In the genomic region with DNA sequence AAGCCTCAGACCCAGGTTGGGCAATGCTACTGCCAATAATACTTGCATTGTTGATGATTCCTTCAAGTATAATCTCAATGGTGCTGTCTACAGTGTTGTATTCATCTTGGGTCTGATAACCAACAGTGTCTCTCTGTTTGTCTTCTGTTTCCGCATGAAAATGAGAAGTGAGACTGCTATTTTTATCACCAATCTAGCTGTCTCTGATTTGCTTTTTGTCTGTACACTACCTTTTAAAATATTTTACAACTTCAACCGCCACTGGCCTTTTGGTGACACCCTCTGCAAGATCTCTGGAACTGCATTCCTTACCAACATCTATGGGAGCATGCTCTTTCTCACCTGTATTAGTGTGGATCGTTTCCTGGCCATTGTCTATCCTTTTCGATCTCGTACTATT, we compare ENCODE assay signal across 12 cellular contexts. TPM values are rescaled to one million over a fixed set of nuclear protein-coding genes. Genes with fewer than 3 reads are reported as not detected.
DNase-seq lines count a peak whose midpoint lies in the region; ATAC-seq and TF ChIP-seq lines count a peak whose summit lies in the region.
"Had no signal": no experiment of that assay in that cellular context is flagged by ENCODE, and none has a peak within 500 bp of the region (broad histone marks: within the 10 kb centered on the region; RNA-seq: fewer than 3 reads in every experiment).

No MANE protein-coding gene starts in this region.

- ATAC-seq in GM19043 (IDR thresholded peaks at IDR 0.05; ENCODE audit: low read depth, unreplicated experiment) (peak; percentile 88), HG02759 (IDR thresholded peaks at IDR 0.05; ENCODE audit: unreplicated experiment) (peak; percentile 89), gastrocnemius medialis (no peak)
- ATAC-seq: activated CD8-positive, alpha-beta memory T cell treated with anti-CD3 and anti-CD28 coated beads, Interleukin-2, amount 10 ng/mL, durations not matched to agents 7 days and 5 days had no signal

- peak overlapping the region; percentile 9 to 87 (median 80) for H3K4me3 Mint-ChIP-seq in IgD-negative memory B cell
- no peak overlapping the region for H3K4me3 Mint-ChIP-seq in mesothelial cell of epicardium
- H3K4me3 Mint-ChIP-seq: activated CD8-positive, alpha-beta memory T cell treated with anti-CD3 and anti-CD28 coated beads, Interleukin-2, amount 10 ng/mL, durations not matched to agents 7 days and 5 days had no signal

- no peaks in the 10 kb centered on the region for H3K9me3 ChIP-seq in tibial nerve
- H3K9me3 ChIP-seq in gastrocnemius medialis, result no peaks in the 10 kb centered on the region
- H3K9me3 ChIP-seq: breast epithelium had no signal

- in situ Hi-C loops in gastrocnemius medialis (cut with MboI; ENCODE audit: low sequenced_read_pairs in 4 of 4), result no loop called here

- no peak for DNase-seq in tibial nerve (ENCODE audit: low spot score in 2 of 2)
- DNase-seq in mesothelial cell of epicardium (ENCODE audit: low spot score in 2 of 2, unreplicated experiment in 2 of 2), result no peak
- DNase-seq in NCI-H2081 (lab: John Stamatoyannopoulos, UW), result no peak
- no peak for DNase-seq in gastrocnemius medialis
- DNase-seq: activated CD8-positive, alpha-beta memory T cell treated with anti-CD3 and anti-CD28 coated beads, Interleukin-2, amount 10 ng/mL, durations not matched to agents 7 days and 5 days; Karpas-422; Right ventricle myocardium superior; stimulated activated CD4-positive, alpha-beta T cell treated with anti-CD3 and anti-CD28 coated beads, Interleukin-2, amount 100 ng/mL, for 48 hours had no signal

- 79 to 82% methylated on average over 5 of the region's 5 CpGs for WGBS in tibial nerve, 2 donors

- H3K4me1 Mint-ChIP-seq in IgD-negative memory B cell, result peaks cover 23 to 42% (median 27%) of the 10 kb centered on the region in 3 donors
- H3K4me1 Mint-ChIP-seq in mesothelial cell of epicardium, result no peaks in the 10 kb centered on the region
- H3K4me1 Mint-ChIP-seq: activated CD8-positive, alpha-beta memory T cell treated with anti-CD3 and anti-CD28 coated beads, Interleukin-2, amount 10 ng/mL, durations not matched to agents 7 days and 5 days had no signal

- no peak for TF ChIP-seq CTCF in tibial nerve (IDR thresholded peaks at IDR 0.05)
- no peak for TF ChIP-seq CTCF in mesothelial cell of epicardium (IDR thresholded peaks at IDR 0.05; ENCODE audit: unreplicated experiment)
- TF ChIP-seq CTCF in gastrocnemius medialis (IDR thresholded peaks at IDR 0.05 in 4 of 5, conservative IDR thresholded peaks at IDR 0.05 in 1 of 5), result no peak

- intact Hi-C loops in gastrocnemius medialis (cut with DNase I; ENCODE audit: low total_unique reads), result no loop called here

- H3K27ac ChIP-seq in tibial nerve (no peak overlapping the region), gastrocnemius medialis (no peak overlapping the region)
- H3K27ac ChIP-seq: breast epithelium had no signal

- peak overlapping the region; percentile 0 to 13 (median 6) for H3K27ac Mint-ChIP-seq in IgD-negative memory B cell
- H3K27ac Mint-ChIP-seq in mesothelial cell of epicardium, result no peak overlapping the region
- H3K27ac Mint-ChIP-seq: activated CD8-positive, alpha-beta memory T cell treated with anti-CD3 and anti-CD28 coated beads, Interleukin-2, amount 10 ng/mL, durations not matched to agents 7 days and 5 days had no signal

- H3K27me3 Mint-ChIP-seq in IgD-negative memory B cell (no peaks in the 10 kb centered on the region), mesothelial cell of epicardium (ENCODE audit: low read depth) (no peaks in the 10 kb centered on the region)
- H3K27me3 Mint-ChIP-seq: activated CD8-positive, alpha-beta memory T cell treated with anti-CD3 and anti-CD28 coated beads, Interleukin-2, amount 10 ng/mL, durations not matched to agents 7 days and 5 days had no signal

- no peak for TF ChIP-seq EP300 in tibial nerve (IDR thresholded peaks at IDR 0.05)

- H3K36me3 Mint-ChIP-seq in IgD-negative memory B cell, result no peaks in the 10 kb centered on the region
- no peaks in the 10 kb centered on the region for H3K36me3 Mint-ChIP-seq in mesothelial cell of epicardium
- H3K36me3 Mint-ChIP-seq: activated CD8-positive, alpha-beta memory T cell treated with anti-CD3 and anti-CD28 coated beads, Interleukin-2, amount 10 ng/mL, durations not matched to agents 7 days and 5 days had no signal

- no peak overlapping the region for H3K4me3 ChIP-seq in tibial nerve
- no peak overlapping the region for H3K4me3 ChIP-seq in gastrocnemius medialis
- H3K4me3 ChIP-seq: breast epithelium had no signal

- H3K27me3 ChIP-seq in tibial nerve (peaks cover 0 to 6% of the 10 kb centered on the region in 2 donors), gastrocnemius medialis (no peaks in the 10 kb centered on the region)

- no peaks in the 10 kb centered on the region for H3K4me1 ChIP-seq in tibial nerve
- H3K4me1 ChIP-seq in gastrocnemius medialis, result no peaks in the 10 kb centered on the region
- H3K4me1 ChIP-seq: breast epithelium had no signal

- H3K36me3 ChIP-seq in tibial nerve, result no peaks in the 10 kb centered on the region
- no peaks in the 10 kb centered on the region for H3K36me3 ChIP-seq in gastrocnemius medialis
- H3K36me3 ChIP-seq: breast epithelium had no signal

- TF ChIP-seq POLR2A in tibial nerve (IDR thresholded peaks at IDR 0.05) (no peak), gastrocnemius medialis (IDR thresholded peaks at IDR 0.05) (no peak)

- H3K9me3 Mint-ChIP-seq in IgD-negative memory B cell, result no peaks in the 10 kb centered on the region
- peaks cover 21% of the 10 kb centered on the region for H3K9me3 Mint-ChIP-seq in mesothelial cell of epicardium

RNA-seq across cellular contexts. Expression of gene LPAR4, which starts 7.4 kb away (rescaled TPM):
- not detected for polyA plus RNA-seq in IgD-negative memory B cell
- 1 to 10 TPM in 1 of 4 donors, under 1 TPM in 2, not detected in 1; 0.20 to 1.5 (median 0.63) TPM for total RNA-seq in tibial nerve
- total RNA-seq in mesothelial cell of epicardium, result 2.0 to 3.1 TPM (median 2.6 TPM) in 3 replicates
- under 1 TPM in 1 of 4 donors, not detected in 3; 0.22 TPM for total RNA-seq in gastrocnemius medialis

Comparison
In these comparisons a context has a peak if more than half of its experiments do, and no peak if none do; other contexts are left out.
1. ATAC-seq: peak in GM19043 (single experiment) and HG02759 (single experiment); none in gastrocnemius medialis (0 of 2).